In the genomic region with DNA sequence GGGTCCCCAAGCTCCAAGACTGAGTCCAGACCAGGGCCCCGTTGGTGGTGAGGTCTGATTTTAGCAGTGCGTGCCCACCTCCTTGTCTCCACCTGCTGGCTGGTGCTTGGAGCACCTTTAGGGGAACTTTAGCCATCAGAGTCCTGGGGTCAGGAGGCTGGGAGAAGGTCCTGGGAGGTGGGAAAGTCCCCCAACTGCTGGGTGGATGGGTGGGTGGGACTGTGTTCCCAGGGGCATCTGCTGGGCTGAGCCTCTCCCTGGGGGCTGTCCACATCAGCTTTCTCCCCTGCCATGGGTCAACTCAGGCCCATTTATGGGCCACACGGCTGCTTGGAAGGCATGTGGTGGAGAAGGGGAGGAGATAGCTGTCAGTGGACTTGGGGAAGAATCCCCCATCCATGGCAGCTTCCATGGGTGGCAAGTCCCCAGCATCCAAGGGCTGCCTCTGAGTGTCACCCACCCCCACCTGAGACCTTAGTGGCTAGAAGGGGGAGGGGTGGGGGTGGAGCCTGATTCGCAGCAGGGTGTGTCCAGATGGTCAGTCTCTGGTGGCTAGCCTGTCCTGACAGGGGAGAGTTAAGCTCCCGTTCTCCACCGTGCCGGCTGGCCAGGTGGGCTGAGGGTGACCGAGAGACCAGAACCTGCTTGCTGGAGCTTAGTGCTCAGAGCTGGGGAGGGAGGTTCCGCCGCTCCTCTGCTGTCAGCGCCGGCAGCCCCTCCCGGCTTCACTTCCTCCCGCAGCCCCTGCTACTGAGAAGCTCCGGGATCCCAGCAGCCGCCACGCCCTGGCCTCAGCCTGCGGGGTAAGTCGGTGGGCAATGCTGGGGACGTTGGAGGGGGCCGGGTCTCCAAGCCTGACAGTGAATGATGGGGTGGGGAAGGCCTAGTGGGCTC, we compare ENCODE assay signal across 2 cellular contexts.
A peak's percentile ranks its signal among the peaks of the same experiment; 100 is the strongest.
TF ChIP-seq lines count a peak whose summit lies in the region.

A gene with protein sequence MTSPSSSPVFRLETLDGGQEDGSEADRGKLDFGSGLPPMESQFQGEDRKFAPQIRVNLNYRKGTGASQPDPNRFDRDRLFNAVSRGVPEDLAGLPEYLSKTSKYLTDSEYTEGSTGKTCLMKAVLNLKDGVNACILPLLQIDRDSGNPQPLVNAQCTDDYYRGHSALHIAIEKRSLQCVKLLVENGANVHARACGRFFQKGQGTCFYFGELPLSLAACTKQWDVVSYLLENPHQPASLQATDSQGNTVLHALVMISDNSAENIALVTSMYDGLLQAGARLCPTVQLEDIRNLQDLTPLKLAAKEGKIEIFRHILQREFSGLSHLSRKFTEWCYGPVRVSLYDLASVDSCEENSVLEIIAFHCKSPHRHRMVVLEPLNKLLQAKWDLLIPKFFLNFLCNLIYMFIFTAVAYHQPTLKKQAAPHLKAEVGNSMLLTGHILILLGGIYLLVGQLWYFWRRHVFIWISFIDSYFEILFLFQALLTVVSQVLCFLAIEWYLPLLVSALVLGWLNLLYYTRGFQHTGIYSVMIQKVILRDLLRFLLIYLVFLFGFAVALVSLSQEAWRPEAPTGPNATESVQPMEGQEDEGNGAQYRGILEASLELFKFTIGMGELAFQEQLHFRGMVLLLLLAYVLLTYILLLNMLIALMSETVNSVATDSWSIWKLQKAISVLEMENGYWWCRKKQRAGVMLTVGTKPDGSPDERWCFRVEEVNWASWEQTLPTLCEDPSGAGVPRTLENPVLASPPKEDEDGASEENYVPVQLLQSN (plus strand): TSS at position 541 of the 894 bp plus-strand sequence. CDS start 2,098 bp downstream, outside the sequence.

TF ChIP-seq in K562, 482 proteins besides CTCF, POLR2A, EP300 and RAD21 (continued from another document and continues in another):
- TF ChIP-seq, protein P1, sequence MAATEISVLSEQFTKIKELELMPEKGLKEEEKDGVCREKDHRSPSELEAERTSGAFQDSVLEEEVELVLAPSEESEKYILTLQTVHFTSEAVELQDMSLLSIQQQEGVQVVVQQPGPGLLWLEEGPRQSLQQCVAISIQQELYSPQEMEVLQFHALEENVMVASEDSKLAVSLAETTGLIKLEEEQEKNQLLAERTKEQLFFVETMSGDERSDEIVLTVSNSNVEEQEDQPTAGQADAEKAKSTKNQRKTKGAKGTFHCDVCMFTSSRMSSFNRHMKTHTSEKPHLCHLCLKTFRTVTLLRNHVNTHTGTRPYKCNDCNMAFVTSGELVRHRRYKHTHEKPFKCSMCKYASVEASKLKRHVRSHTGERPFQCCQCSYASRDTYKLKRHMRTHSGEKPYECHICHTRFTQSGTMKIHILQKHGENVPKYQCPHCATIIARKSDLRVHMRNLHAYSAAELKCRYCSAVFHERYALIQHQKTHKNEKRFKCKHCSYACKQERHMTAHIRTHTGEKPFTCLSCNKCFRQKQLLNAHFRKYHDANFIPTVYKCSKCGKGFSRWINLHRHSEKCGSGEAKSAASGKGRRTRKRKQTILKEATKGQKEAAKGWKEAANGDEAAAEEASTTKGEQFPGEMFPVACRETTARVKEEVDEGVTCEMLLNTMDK (IDR thresholded peaks at IDR 0.05; ENCODE audit: borderline replicate concordance, insufficient read depth, low read depth, low read length, poor library complexity, severe bottlenecking) = no peak
- TF ChIP-seq, protein P2, sequence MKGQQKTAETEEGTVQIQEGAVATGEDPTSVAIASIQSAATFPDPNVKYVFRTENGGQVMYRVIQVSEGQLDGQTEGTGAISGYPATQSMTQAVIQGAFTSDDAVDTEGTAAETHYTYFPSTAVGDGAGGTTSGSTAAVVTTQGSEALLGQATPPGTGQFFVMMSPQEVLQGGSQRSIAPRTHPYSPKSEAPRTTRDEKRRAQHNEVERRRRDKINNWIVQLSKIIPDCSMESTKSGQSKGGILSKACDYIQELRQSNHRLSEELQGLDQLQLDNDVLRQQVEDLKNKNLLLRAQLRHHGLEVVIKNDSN (CRISPR knock-in tag; IDR thresholded peaks at IDR 0.05) = peak; percentile 21; the same call in 1 of the 2 replicates
- no peak for TF ChIP-seq SETDB1 (IDR thresholded peaks at IDR 0.05; ENCODE audit: low read length)
- TF ChIP-seq MCM3 (IDR thresholded peaks at IDR 0.05) = no peak
- TF ChIP-seq, protein P3, sequence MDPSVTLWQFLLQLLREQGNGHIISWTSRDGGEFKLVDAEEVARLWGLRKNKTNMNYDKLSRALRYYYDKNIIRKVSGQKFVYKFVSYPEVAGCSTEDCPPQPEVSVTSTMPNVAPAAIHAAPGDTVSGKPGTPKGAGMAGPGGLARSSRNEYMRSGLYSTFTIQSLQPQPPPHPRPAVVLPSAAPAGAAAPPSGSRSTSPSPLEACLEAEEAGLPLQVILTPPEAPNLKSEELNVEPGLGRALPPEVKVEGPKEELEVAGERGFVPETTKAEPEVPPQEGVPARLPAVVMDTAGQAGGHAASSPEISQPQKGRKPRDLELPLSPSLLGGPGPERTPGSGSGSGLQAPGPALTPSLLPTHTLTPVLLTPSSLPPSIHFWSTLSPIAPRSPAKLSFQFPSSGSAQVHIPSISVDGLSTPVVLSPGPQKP (CRISPR knock-in tag; IDR thresholded peaks at IDR 0.05) = no peak
- TF ChIP-seq, protein P4, sequence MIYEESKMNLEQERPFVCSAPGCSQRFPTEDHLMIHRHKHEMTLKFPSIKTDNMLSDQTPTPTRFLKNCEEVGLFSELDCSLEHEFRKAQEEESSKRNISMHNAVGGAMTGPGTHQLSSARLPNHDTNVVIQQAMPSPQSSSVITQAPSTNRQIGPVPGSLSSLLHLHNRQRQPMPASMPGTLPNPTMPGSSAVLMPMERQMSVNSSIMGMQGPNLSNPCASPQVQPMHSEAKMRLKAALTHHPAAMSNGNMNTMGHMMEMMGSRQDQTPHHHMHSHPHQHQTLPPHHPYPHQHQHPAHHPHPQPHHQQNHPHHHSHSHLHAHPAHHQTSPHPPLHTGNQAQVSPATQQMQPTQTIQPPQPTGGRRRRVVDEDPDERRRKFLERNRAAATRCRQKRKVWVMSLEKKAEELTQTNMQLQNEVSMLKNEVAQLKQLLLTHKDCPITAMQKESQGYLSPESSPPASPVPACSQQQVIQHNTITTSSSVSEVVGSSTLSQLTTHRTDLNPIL (CRISPR knock-in tag; IDR thresholded peaks at IDR 0.05) = no peak
- TF ChIP-seq EGR1 (conservative IDR thresholded peaks at IDR 0.05) = 0 out of 2 replicates have a peak, but pooled peaks have one; percentile 21
- no peak for TF ChIP-seq ZNF76 (CRISPR knock-in tag; IDR thresholded peaks at IDR 0.05; ENCODE audit: borderline replicate concordance)
- peak; percentile 23 for TF ChIP-seq MEIS2 (IDR thresholded peaks at IDR 0.05; ENCODE audit: partially characterized antibody)
- TF ChIP-seq, protein P5, sequence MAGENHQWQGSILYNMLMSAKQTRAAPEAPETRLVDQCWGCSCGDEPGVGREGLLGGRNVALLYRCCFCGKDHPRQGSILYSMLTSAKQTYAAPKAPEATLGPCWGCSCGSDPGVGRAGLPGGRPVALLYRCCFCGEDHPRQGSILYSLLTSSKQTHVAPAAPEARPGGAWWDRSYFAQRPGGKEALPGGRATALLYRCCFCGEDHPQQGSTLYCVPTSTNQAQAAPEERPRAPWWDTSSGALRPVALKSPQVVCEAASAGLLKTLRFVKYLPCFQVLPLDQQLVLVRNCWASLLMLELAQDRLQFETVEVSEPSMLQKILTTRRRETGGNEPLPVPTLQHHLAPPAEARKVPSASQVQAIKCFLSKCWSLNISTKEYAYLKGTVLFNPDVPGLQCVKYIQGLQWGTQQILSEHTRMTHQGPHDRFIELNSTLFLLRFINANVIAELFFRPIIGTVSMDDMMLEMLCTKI (IDR thresholded peaks at IDR 0.05; ENCODE audit: partially characterized antibody) = no peak
- TF ChIP-seq, protein P6, sequence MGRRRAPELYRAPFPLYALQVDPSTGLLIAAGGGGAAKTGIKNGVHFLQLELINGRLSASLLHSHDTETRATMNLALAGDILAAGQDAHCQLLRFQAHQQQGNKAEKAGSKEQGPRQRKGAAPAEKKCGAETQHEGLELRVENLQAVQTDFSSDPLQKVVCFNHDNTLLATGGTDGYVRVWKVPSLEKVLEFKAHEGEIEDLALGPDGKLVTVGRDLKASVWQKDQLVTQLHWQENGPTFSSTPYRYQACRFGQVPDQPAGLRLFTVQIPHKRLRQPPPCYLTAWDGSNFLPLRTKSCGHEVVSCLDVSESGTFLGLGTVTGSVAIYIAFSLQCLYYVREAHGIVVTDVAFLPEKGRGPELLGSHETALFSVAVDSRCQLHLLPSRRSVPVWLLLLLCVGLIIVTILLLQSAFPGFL (CRISPR knock-in tag; IDR thresholded peaks at IDR 0.05) = no peak
- TF ChIP-seq ARID1B (IDR thresholded peaks at IDR 0.05) = peak; percentile 16; the same call in 1 of the 2 replicates

TF ChIP-seq in HepG2, 621 proteins besides CTCF, POLR2A, EP300 and RAD21 (continued from another document and continues in another):
- TF ChIP-seq, protein P7, sequence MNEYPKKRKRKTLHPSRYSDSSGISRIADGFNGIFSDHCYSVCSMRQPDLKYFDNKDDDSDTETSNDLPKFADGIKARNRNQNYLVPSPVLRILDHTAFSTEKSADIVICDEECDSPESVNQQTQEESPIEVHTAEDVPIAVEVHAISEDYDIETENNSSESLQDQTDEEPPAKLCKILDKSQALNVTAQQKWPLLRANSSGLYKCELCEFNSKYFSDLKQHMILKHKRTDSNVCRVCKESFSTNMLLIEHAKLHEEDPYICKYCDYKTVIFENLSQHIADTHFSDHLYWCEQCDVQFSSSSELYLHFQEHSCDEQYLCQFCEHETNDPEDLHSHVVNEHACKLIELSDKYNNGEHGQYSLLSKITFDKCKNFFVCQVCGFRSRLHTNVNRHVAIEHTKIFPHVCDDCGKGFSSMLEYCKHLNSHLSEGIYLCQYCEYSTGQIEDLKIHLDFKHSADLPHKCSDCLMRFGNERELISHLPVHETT (CRISPR knock-in tag; conservative IDR thresholded peaks at IDR 0.05) = no peak
- TF ChIP-seq, protein P8, sequence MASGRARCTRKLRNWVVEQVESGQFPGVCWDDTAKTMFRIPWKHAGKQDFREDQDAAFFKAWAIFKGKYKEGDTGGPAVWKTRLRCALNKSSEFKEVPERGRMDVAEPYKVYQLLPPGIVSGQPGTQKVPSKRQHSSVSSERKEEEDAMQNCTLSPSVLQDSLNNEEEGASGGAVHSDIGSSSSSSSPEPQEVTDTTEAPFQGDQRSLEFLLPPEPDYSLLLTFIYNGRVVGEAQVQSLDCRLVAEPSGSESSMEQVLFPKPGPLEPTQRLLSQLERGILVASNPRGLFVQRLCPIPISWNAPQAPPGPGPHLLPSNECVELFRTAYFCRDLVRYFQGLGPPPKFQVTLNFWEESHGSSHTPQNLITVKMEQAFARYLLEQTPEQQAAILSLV (CRISPR knock-in tag; IDR thresholded peaks at IDR 0.05; ENCODE audit: borderline replicate concordance) = peak; percentile 25; the same call in 1 of the 2 replicates
- TF ChIP-seq NONO (IDR thresholded peaks at IDR 0.05) (no peak), NONO (CRISPR knock-in tag; conservative IDR thresholded peaks at IDR 0.05) (no peak), ZNF556 (CRISPR knock-in tag; IDR thresholded peaks at IDR 0.05; ENCODE audit: borderline replicate concordance) (no peak), MLLT10 (CRISPR knock-in tag; IDR thresholded peaks at IDR 0.05) (no peak), GABPA (IDR thresholded peaks at IDR 0.05; ENCODE audit: low read depth, low read length) (no peak), GABPA (CRISPR knock-in tag; IDR thresholded peaks at IDR 0.05; ENCODE audit: low read depth) (0 out of 2 replicates have a peak, but pooled peaks have one; percentile 14), SCMH1 (CRISPR knock-in tag; IDR thresholded peaks at IDR 0.05; ENCODE audit: borderline replicate concordance) (no peak), ZNF629 (CRISPR knock-in tag; conservative IDR thresholded peaks at IDR 0.05) (no peak), ZNF788 (CRISPR knock-in tag; IDR thresholded peaks at IDR 0.05; ENCODE audit: borderline replicate concordance) (0 out of 2 replicates have a peak, but pooled peaks have one; percentile 43), JARID2 (CRISPR knock-in tag; IDR thresholded peaks at IDR 0.05; ENCODE audit: insufficient replicate concordance) (no peak), ZSCAN25 (CRISPR knock-in tag; IDR thresholded peaks at IDR 0.05) (0 out of 2 replicates have a peak, but pooled peaks have one; percentile 30), ZNF660 (CRISPR knock-in tag; IDR thresholded peaks at IDR 0.05; ENCODE audit: borderline replicate concordance, low read depth) (no peak), YY1 (IDR thresholded peaks at IDR 0.05; ENCODE audit: insufficient read depth, insufficient replicate concordance, low read depth, low read length) (no peak), ZNF256 (CRISPR knock-in tag; conservative IDR thresholded peaks at IDR 0.05) (no peak), ARNT2 (CRISPR knock-in tag; IDR thresholded peaks at IDR 0.05; ENCODE audit: low read depth) (no peak), MIER2 (CRISPR knock-in tag; IDR thresholded peaks at IDR 0.05) (no peak), KLF6 (CRISPR knock-in tag; IDR thresholded peaks at IDR 0.05) (no peak), ZNF670 (CRISPR knock-in tag; IDR thresholded peaks at IDR 0.05; ENCODE audit: borderline replicate concordance) (0 out of 2 replicates have a peak, but pooled peaks have one; percentile 19), ZFP37 (CRISPR knock-in tag; IDR thresholded peaks at IDR 0.05; ENCODE audit: borderline replicate concordance) (no peak), ZNF33B (CRISPR knock-in tag; IDR thresholded peaks at IDR 0.05) (no peak), MIXL1 (CRISPR knock-in tag; IDR thresholded peaks at IDR 0.05) (no peak), SUZ12 (IDR thresholded peaks at IDR 0.05; ENCODE audit: low read depth, low read length) (no peak), ZNF292 (CRISPR knock-in tag; IDR thresholded peaks at IDR 0.05; ENCODE audit: borderline replicate concordance, low read depth) (peak; percentile 75), ZNF530 (CRISPR knock-in tag; IDR thresholded peaks at IDR 0.05; ENCODE audit: low read depth) (no peak), CHD2 (IDR thresholded peaks at IDR 0.05; ENCODE audit: low read depth, low read length) (no peak; the same call in 1 of the 2 replicates), HNF4A (CRISPR knock-in tag; IDR thresholded peaks at IDR 0.05) (no peak), MAFK (conservative IDR thresholded peaks at IDR 0.05 in 1 of 2, IDR thresholded peaks at IDR 0.05 in 1 of 2; ENCODE audit: low read length in 2 of 2) (no peak), ZNF652 (CRISPR knock-in tag; IDR thresholded peaks at IDR 0.05; ENCODE audit: borderline replicate concordance, low read depth) (no peak; the same call in 1 of the 2 replicates), SMAD1 (CRISPR knock-in tag; IDR thresholded peaks at IDR 0.05; ENCODE audit: borderline replicate concordance, low read depth) (peak; percentile 38; the same call in 1 of the 2 replicates), ZNF430 (CRISPR knock-in tag; IDR thresholded peaks at IDR 0.05) (0 out of 2 replicates have a peak, but pooled peaks have one; percentile 34), CREB1 (IDR thresholded peaks at IDR 0.05) (no peak), CREB1 (CRISPR knock-in tag; IDR thresholded peaks at IDR 0.05) (no peak), XBP1 (CRISPR knock-in tag; IDR thresholded peaks at IDR 0.05) (no peak), SMC3 (IDR thresholded peaks at IDR 0.05; ENCODE audit: low read length) (peak; percentile 87), IRX3 (CRISPR knock-in tag; IDR thresholded peaks at IDR 0.05; ENCODE audit: borderline replicate concordance, low read depth) (0 out of 2 replicates have a peak, but pooled peaks have one; percentile 23)
- TF ChIP-seq, protein P9, sequence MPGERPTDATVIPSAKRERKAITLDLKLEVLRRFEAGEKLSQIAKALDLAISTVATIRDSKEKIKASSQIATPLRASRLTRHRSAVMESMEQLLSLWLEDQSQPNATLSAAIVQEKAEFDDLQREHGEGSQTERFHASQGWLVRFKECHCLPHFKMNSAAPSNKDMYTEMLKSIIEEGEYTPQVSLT (CRISPR knock-in tag; IDR thresholded peaks at IDR 0.05; ENCODE audit: borderline replicate concordance, low read depth) = no peak
- TF ChIP-seq, protein P10, sequence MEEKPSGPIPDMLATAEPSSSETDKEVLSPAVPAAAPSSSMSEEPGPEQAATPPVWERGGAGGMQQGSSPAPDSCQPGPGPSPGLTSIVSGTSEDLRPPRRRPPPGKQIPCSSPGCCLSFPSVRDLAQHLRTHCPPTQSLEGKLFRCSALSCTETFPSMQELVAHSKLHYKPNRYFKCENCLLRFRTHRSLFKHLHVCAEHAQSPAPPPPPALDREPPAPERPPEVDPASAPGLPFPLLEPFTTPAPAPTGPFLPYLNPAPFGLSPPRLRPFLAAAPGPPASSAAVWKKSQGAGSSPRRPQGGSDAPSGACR (CRISPR knock-in tag; IDR thresholded peaks at IDR 0.05) = no peak
